9 cellular contexts compared by ENCODE assay signal in genomic region chrX:12979011-12979629, GRCh38. TPM values are rescaled to one million over a fixed set of nuclear protein-coding genes. Genes with fewer than 3 reads are reported as not detected.
DNase-seq lines count a peak whose midpoint lies in the region; ATAC-seq, FAIRE-seq and TF ChIP-seq lines count a peak whose summit lies in the region.
"Had no signal": no experiment of that assay in that cellular context is flagged by ENCODE, and none has a peak within 500 bp of the region (broad histone marks: within the 10 kb centered on the region; RNA-seq: fewer than 3 reads in every experiment).

No MANE protein-coding gene starts in this region.

- H3K9ac ChIP-seq in liver (ENCODE audit: low read depth in 1 of 2, low read length in 2 of 2) = peak overlapping the region in 1 of 2 donors; percentile 53
- H3K9ac ChIP-seq in HepG2 (ENCODE audit: insufficient read depth, low read depth, low read length) = no peak overlapping the region

- H3K9me3 Mint-ChIP-seq in activated naive CD4-positive, alpha-beta T cell treated with anti-CD3 and anti-CD28 coated beads, Interleukin-2, amount 50 U/mL, for 72 hours = no peaks in the 10 kb centered on the region

- peaks cover 38 to 41% of the 10 kb centered on the region in 2 donors for H3K36me3 Mint-ChIP-seq in activated naive CD4-positive, alpha-beta T cell treated with anti-CD3 and anti-CD28 coated beads, Interleukin-2, amount 50 U/mL, for 72 hours

- no peak overlapping the region for H2AFZ ChIP-seq in HepG2 (ENCODE audit: low read length)

- H3K36me3 ChIP-seq in liver (ENCODE audit: control insufficient read depth in 4 of 4, insufficient read depth in 3 of 4, low read depth in 1 of 4, low read length in 3 of 4) (no peaks in the 10 kb centered on the region), HepG2 (replicated peaks in 1 of 2; ENCODE audit: control insufficient read depth in 1 of 2, insufficient read depth in 2 of 2, low read length in 2 of 2) (no peaks in the 10 kb centered on the region), mesodermal cell (ENCODE audit: control insufficient read depth, insufficient read depth, low read length) (peaks cover 10% of the 10 kb centered on the region), vagina (peaks cover 0 to 4% of the 10 kb centered on the region in 2 donors)

- TF ChIP-seq EP300 in HepG2 (IDR thresholded peaks at IDR 0.05; ENCODE audit: low read depth in 2 of 2, low read length in 2 of 2) (no peak), HepG2 (CRISPR knock-in tag; IDR thresholded peaks at IDR 0.05; ENCODE audit: borderline replicate concordance) (no peak)

- no peaks in the 10 kb centered on the region for H3K4me1 ChIP-seq in liver (ENCODE audit: control insufficient read depth in 4 of 4, insufficient read depth in 4 of 4, low read length in 3 of 4)
- no peaks in the 10 kb centered on the region for H3K4me1 ChIP-seq in HepG2 (ENCODE audit: insufficient read depth, low read length)
- H3K4me1 ChIP-seq in mesodermal cell (ENCODE audit: control insufficient read depth, insufficient read depth, low read length, poor library complexity, severe bottlenecking) = peaks cover 11% of the 10 kb centered on the region
- no peaks in the 10 kb centered on the region for H3K4me1 ChIP-seq in vagina

- H3K9me3 ChIP-seq in liver (ENCODE audit: control insufficient read depth in 4 of 4, low read length in 3 of 4) = no peaks in the 10 kb centered on the region
- no peaks in the 10 kb centered on the region for H3K9me3 ChIP-seq in HepG2 (ENCODE audit: low read length)
- no peaks in the 10 kb centered on the region for H3K9me3 ChIP-seq in mesodermal cell (ENCODE audit: control insufficient read depth, low read length)
- no peaks in the 10 kb centered on the region for H3K9me3 ChIP-seq in vagina

- no peak overlapping the region for H3K4me2 ChIP-seq in HepG2 (ENCODE audit: low read depth, low read length)

- no TSS peak for BruUV-seq in HepG2 (replicated peaks; lab: Mats Ljungman, UMichigan)

- ATAC-seq in HepG2 (no peak), HG02973 (IDR thresholded peaks at IDR 0.05; ENCODE audit: unreplicated experiment) (no peak)
- no peak for ATAC-seq in activated naive CD4-positive, alpha-beta T cell treated with anti-CD3 and anti-CD28 coated beads, Interleukin-2, amount 50 U/mL, for 72 hours

- 72% methylated on average over 6 of the region's 6 CpGs for WGBS in liver
- 55% methylated on average over 6 of the region's 6 CpGs for WGBS in HepG2 (ENCODE audit: low lambda C conversion rate)
- whole genome bisulfite sequencing in mesodermal cell (ENCODE audit: insufficient coverage in 2 of 2), 2 experiments = no CpG with 5 or more reads among the region's 6 CpGs

- no peak for FAIRE-seq in HepG2 (lab: Jason Lieb, UNC)
- FAIRE-seq: G401.6 had no signal

- CTCF ChIA-PET in HepG2 (lab: Yijun Ruan, JAX; ENCODE audit: low intra/inter-chr PET ratio, low total read pairs) = no interaction called here

- TF ChIP-seq RAD21 in liver (IDR thresholded peaks at IDR 0.05) (no peak), HepG2 (CRISPR knock-in tag; IDR thresholded peaks at IDR 0.05) (no peak)

- no peaks in the 10 kb centered on the region for H3K79me2 ChIP-seq in HepG2 (ENCODE audit: insufficient read depth, low read length)

- DNase-seq in HepG2 (ENCODE audit: low spot score) (no peak), vagina (ENCODE audit: extremely low spot score in 2 of 2) (no peak), 8988T (no peak), NOMO-1 treated with DMSO at 0.1 percent for 48 hours (lab: John Stamatoyannopoulos, UW; ENCODE audit: unreplicated experiment) (no peak)
- DNase-seq in activated naive CD4-positive, alpha-beta T cell treated with anti-CD3 and anti-CD28 coated beads, Interleukin-2, amount 50 U/mL, for 72 hours (ENCODE audit: low spot score in 2 of 2) = no peak

- TF ChIP-seq CTCF in liver (IDR thresholded peaks at IDR 0.05; ENCODE audit: low read depth, low read length, missing input control) (no peak), HepG2 (CRISPR knock-in tag; IDR thresholded peaks at IDR 0.05) (no peak), vagina (IDR thresholded peaks at IDR 0.05) (no peak)

- in situ Hi-C loops in HepG2 (cut with HindIII; ENCODE audit: extremely low pct_ligation_motif_present, low pct_unique_long_range_greater_than_20kb) = no loop called here

- no peaks in the 10 kb centered on the region for H3K27me3 ChIP-seq in liver (ENCODE audit: control insufficient read depth in 4 of 4, insufficient read depth in 4 of 4, low read length in 3 of 4)
- H3K27me3 ChIP-seq in HepG2 (ENCODE audit: control insufficient read depth in 1 of 2, insufficient read depth in 2 of 2, low read length in 2 of 2) = peaks cover 0 to 11% of the 10 kb centered on the region in 2 experiments; a peak in 4 of 5 replicates
- no peaks in the 10 kb centered on the region for H3K27me3 ChIP-seq in vagina

- POLR2A ChIA-PET in HepG2 (lab: Yijun Ruan, JAX) = no interaction called here

- no peaks in the 10 kb centered on the region for H4K20me1 ChIP-seq in HepG2 (ENCODE audit: insufficient read depth, low read length)

- H3K4me3 ChIP-seq in liver (ENCODE audit: low read depth in 1 of 3, low read length in 3 of 3) (no peak overlapping the region), HepG2 (replicated peaks in 1 of 3; ENCODE audit: insufficient read depth in 1 of 3, low read depth in 2 of 3, low read length in 3 of 3) (no peak overlapping the region), mesodermal cell (ENCODE audit: extremely low read depth, insufficient read depth, low read length, poor library complexity, severe bottlenecking) (no peak overlapping the region), vagina (no peak overlapping the region)

- H3K27ac Mint-ChIP-seq in activated naive CD4-positive, alpha-beta T cell treated with anti-CD3 and anti-CD28 coated beads, Interleukin-2, amount 50 U/mL, for 72 hours = peak overlapping the region; percentile 99

- H3K27ac ChIP-seq in liver (ENCODE audit: low read depth in 1 of 2, low read length in 2 of 2) = peak overlapping the region; percentile 54 to 65
- no peak overlapping the region for H3K27ac ChIP-seq in HepG2 (ENCODE audit: extremely low read length, insufficient read depth, low read length)
- peak overlapping the region; percentile 64 for H3K27ac ChIP-seq in mesodermal cell (ENCODE audit: low read depth, low read length, severe bottlenecking)
- H3K27ac ChIP-seq in vagina = peak overlapping the region; percentile 92

- TF ChIP-seq POLR2A in HepG2 (IDR thresholded peaks at IDR 0.05; ENCODE audit: insufficient read depth in 1 of 2, low read depth in 2 of 2, low read length in 2 of 2) (no peak), vagina (IDR thresholded peaks at IDR 0.05) (no peak)

- intact Hi-C loops in HepG2 (cut with micrococcal nuclease; ENCODE audit: unreplicated experiment) = no loop called here
- intact Hi-C loops in vagina (cut with DNase I) = loop anchor here (10.0 kb wide), 1 partner anchor 116 kb away; no protein-coding TSS in a partner anchor

TF ChIP-seq in liver, 16 proteins besides CTCF, POLR2A, EP300 and RAD21 (continues in another document):
- TF ChIP-seq JUND (IDR thresholded peaks at IDR 0.05) = no peak
- TF ChIP-seq SP1 (IDR thresholded peaks at IDR 0.05) = no peak
- TF ChIP-seq NR2F2 (IDR thresholded peaks at IDR 0.05) = no peak
- no peak for TF ChIP-seq HNF4G (IDR thresholded peaks at IDR 0.05)
- TF ChIP-seq EGR1 (IDR thresholded peaks at IDR 0.05; ENCODE audit: low read depth in 2 of 2) = no peak
- TF ChIP-seq HNF4A (conservative IDR thresholded peaks at IDR 0.05) = no peak
- TF ChIP-seq TAF1 (conservative IDR thresholded peaks at IDR 0.05) = no peak

TF ChIP-seq in HepG2, 621 proteins besides CTCF, POLR2A, EP300 and RAD21 (continues in another document):
- TF ChIP-seq ZNF569 (CRISPR knock-in tag; IDR thresholded peaks at IDR 0.05; ENCODE audit: borderline replicate concordance) = no peak

RNA-seq across cellular contexts. Expression of gene TMSB4X, which starts 4.2 kb away (rescaled TPM):
- total RNA-seq in liver = 1,000 to 10,000 TPM in 1 of 2 donors, 100 to 1,000 TPM in 1; 658 to 1,704 TPM
- 100 to 1,000 TPM; 752 to 881 TPM for polyA plus RNA-seq in liver
- total RNA-seq in HepG2 (2016; rRNA removed; fragmentation: Illumina TruSeq; extraction: Trizol) = 10.5 and 15.9 TPM in 2 replicates
- 6.0 and 6.1 TPM in 2 replicates for total RNA-seq in HepG2 (2016; cell fraction: cytosol; rRNA removed; fragmentation: Illumina TruSeq; extraction: Trizol; ENCODE audit: low read depth)
- total RNA-seq in HepG2 (2016; cell fraction: insoluble cytoplasmic fraction; rRNA removed; fragmentation: Illumina TruSeq; extraction: Trizol) = 13.6 and 19.1 TPM in 2 replicates
- total RNA-seq in HepG2 (2016; cell fraction: membrane; rRNA removed; fragmentation: Illumina TruSeq; extraction: Trizol) = 8.9 and 9.5 TPM in 2 replicates
- 4.1 and 5.6 TPM in 2 replicates for total RNA-seq in HepG2 (2016; cell fraction: nucleus; rRNA removed; fragmentation: Illumina TruSeq; extraction: Trizol)
- 29.6 and 50.7 TPM in 2 replicates for polyA plus RNA-seq in HepG2 (2011; rRNA removed)
- polyA plus RNA-seq in HepG2 (2011; cell fraction: cytosol; rRNA removed) = 16.3 and 38.0 TPM in 2 replicates
- polyA plus RNA-seq in HepG2 (2011; cell fraction: nucleus; rRNA removed) = 3.7 and 8.2 TPM in 2 replicates
- polyA plus RNA-seq in HepG2 (2012) = 14.4 and 69.9 TPM in 2 replicates
- polyA plus RNA-seq in HepG2 (2016; cell fraction: cytosol; fragmentation: Illumina TruSeq; extraction: Trizol; ENCODE audit: low read depth) = 5.4 and 6.7 TPM in 2 replicates
- polyA plus RNA-seq in HepG2 (2016; cell fraction: insoluble cytoplasmic fraction; fragmentation: Illumina TruSeq; extraction: Trizol; ENCODE audit: low read depth) = 17.5 and 21.0 TPM in 2 replicates
- polyA plus RNA-seq in HepG2 (2016; cell fraction: membrane; fragmentation: Illumina TruSeq; extraction: Trizol; ENCODE audit: low read depth) = 6.6 and 8.1 TPM in 2 replicates
- polyA plus RNA-seq in HepG2 (2016; cell fraction: nucleus; fragmentation: Illumina TruSeq; extraction: Trizol; ENCODE audit: insufficient read depth, low read depth) = 7.5 and 7.7 TPM in 2 replicates
- polyA minus RNA-seq in HepG2 (2011; rRNA and poly(A)+ RNA removed; ENCODE audit: low replicate concordance) = 10.0 and 228 TPM in 2 replicates
- 14.2 and 18.9 TPM in 2 replicates for polyA minus RNA-seq in HepG2 (2011; cell fraction: cytosol; rRNA and poly(A)+ RNA removed)
- 7.5 and 12.3 TPM in 2 replicates for polyA minus RNA-seq in HepG2 (2011; cell fraction: nucleus; rRNA and poly(A)+ RNA removed)
- over 10,000 TPM in 1 of 2 donors, 1,000 to 10,000 TPM in 1; 8,550 to 11,762 TPM for total RNA-seq in activated naive CD4-positive, alpha-beta T cell treated with anti-CD3 and anti-CD28 coated beads, Interleukin-2, amount 50 U/mL, for 72 hours
- polyA plus RNA-seq in mesodermal cell (2013, experiment 1 of 2) = 2,997 TPM
- 3,008 TPM for polyA plus RNA-seq in mesodermal cell (2013, experiment 2 of 2)
- total RNA-seq in vagina = 3,119 TPM

Comparison
In these comparisons a context has a peak if more than half of its experiments do, and no peak if none do; other contexts are left out.
1. RNA of gene TMSB4X, which starts 4.2 kb away (total RNA-seq): 8,550 to 11,762 TPM in activated naive CD4-positive, alpha-beta T cell treated with anti-CD3 and anti-CD28 coated beads, Interleukin-2, amount 50 U/mL, for 72 hours, 3,119 TPM in vagina (single experiment) and 658 to 1,704 TPM in liver; 4.1 to 19.1 TPM in HepG2; every median in the first group is over 10 times any median in the second.